ENCODE assay signal across 1 cellular context in the genomic region with DNA sequence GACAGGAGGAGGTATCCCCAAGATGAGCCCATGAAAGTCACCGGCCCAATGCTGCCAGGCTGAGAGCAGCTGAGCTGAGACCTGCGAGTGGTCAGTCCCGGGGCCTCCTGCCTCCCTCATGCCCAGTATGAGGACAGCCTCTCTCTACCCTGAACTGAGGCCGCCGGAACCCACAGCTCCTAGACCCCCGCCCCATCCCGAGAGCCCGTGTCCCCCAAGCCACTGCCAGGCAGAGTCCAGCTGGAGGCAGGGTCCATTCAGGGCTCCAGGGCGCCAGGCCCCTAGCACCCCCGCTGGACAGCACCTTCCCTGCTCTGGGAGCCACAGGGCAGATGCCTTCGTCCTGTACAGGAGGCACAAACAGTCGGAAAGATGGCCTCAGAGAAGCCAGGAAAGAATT.
TF ChIP-seq lines count a peak whose summit lies in the region.

No MANE protein-coding gene starts in this region.

TF ChIP-seq in H1, 55 proteins besides CTCF, POLR2A, EP300 and RAD21:
- TF ChIP-seq, protein P1, sequence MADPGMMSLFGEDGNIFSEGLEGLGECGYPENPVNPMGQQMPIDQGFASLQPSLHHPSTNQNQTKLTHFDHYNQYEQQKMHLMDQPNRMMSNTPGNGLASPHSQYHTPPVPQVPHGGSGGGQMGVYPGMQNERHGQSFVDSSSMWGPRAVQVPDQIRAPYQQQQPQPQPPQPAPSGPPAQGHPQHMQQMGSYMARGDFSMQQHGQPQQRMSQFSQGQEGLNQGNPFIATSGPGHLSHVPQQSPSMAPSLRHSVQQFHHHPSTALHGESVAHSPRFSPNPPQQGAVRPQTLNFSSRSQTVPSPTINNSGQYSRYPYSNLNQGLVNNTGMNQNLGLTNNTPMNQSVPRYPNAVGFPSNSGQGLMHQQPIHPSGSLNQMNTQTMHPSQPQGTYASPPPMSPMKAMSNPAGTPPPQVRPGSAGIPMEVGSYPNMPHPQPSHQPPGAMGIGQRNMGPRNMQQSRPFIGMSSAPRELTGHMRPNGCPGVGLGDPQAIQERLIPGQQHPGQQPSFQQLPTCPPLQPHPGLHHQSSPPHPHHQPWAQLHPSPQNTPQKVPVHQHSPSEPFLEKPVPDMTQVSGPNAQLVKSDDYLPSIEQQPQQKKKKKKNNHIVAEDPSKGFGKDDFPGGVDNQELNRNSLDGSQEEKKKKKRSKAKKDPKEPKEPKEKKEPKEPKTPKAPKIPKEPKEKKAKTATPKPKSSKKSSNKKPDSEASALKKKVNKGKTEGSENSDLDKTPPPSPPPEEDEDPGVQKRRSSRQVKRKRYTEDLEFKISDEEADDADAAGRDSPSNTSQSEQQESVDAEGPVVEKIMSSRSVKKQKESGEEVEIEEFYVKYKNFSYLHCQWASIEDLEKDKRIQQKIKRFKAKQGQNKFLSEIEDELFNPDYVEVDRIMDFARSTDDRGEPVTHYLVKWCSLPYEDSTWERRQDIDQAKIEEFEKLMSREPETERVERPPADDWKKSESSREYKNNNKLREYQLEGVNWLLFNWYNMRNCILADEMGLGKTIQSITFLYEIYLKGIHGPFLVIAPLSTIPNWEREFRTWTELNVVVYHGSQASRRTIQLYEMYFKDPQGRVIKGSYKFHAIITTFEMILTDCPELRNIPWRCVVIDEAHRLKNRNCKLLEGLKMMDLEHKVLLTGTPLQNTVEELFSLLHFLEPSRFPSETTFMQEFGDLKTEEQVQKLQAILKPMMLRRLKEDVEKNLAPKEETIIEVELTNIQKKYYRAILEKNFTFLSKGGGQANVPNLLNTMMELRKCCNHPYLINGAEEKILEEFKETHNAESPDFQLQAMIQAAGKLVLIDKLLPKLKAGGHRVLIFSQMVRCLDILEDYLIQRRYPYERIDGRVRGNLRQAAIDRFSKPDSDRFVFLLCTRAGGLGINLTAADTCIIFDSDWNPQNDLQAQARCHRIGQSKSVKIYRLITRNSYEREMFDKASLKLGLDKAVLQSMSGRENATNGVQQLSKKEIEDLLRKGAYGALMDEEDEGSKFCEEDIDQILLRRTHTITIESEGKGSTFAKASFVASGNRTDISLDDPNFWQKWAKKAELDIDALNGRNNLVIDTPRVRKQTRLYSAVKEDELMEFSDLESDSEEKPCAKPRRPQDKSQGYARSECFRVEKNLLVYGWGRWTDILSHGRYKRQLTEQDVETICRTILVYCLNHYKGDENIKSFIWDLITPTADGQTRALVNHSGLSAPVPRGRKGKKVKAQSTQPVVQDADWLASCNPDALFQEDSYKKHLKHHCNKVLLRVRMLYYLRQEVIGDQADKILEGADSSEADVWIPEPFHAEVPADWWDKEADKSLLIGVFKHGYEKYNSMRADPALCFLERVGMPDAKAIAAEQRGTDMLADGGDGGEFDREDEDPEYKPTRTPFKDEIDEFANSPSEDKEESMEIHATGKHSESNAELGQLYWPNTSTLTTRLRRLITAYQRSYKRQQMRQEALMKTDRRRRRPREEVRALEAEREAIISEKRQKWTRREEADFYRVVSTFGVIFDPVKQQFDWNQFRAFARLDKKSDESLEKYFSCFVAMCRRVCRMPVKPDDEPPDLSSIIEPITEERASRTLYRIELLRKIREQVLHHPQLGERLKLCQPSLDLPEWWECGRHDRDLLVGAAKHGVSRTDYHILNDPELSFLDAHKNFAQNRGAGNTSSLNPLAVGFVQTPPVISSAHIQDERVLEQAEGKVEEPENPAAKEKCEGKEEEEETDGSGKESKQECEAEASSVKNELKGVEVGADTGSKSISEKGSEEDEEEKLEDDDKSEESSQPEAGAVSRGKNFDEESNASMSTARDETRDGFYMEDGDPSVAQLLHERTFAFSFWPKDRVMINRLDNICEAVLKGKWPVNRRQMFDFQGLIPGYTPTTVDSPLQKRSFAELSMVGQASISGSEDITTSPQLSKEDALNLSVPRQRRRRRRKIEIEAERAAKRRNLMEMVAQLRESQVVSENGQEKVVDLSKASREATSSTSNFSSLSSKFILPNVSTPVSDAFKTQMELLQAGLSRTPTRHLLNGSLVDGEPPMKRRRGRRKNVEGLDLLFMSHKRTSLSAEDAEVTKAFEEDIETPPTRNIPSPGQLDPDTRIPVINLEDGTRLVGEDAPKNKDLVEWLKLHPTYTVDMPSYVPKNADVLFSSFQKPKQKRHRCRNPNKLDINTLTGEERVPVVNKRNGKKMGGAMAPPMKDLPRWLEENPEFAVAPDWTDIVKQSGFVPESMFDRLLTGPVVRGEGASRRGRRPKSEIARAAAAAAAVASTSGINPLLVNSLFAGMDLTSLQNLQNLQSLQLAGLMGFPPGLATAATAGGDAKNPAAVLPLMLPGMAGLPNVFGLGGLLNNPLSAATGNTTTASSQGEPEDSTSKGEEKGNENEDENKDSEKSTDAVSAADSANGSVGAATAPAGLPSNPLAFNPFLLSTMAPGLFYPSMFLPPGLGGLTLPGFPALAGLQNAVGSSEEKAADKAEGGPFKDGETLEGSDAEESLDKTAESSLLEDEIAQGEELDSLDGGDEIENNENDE (IDR thresholded peaks at IDR 0.05; ENCODE audit: insufficient replicate concordance, low read length) = no peak
- TF ChIP-seq RFX5 (IDR thresholded peaks at IDR 0.05; ENCODE audit: borderline replicate concordance, low read depth, low read length) (no peak), SRF (IDR thresholded peaks at IDR 0.05; ENCODE audit: low read depth, low read length) (no peak), ASH2L (IDR thresholded peaks at IDR 0.05; ENCODE audit: low read length) (no peak), SP2 (IDR thresholded peaks at IDR 0.05; ENCODE audit: low read length) (no peak), RXRA (IDR thresholded peaks at IDR 0.05; ENCODE audit: insufficient read depth, low read depth, low read length) (no peak), CBX5 (IDR thresholded peaks at IDR 0.05; ENCODE audit: low read depth, low read length) (no peak), GTF2F1 (IDR thresholded peaks at IDR 0.05; ENCODE audit: borderline replicate concordance, low read depth, low read length) (no peak), TEAD4 (IDR thresholded peaks at IDR 0.05; ENCODE audit: low read depth, low read length) (no peak), SIN3A (conservative IDR thresholded peaks at IDR 0.05 in 1 of 2, IDR thresholded peaks at IDR 0.05 in 1 of 2; ENCODE audit: low read depth in 1 of 2, low read length in 2 of 2) (no peak)
